Comparison of ENCODE assay signal across 10 cellular contexts in genomic region chr12:121767525-121768016, GRCh38. TPM values are rescaled to one million over a fixed set of nuclear protein-coding genes. Genes with fewer than 3 reads are reported as not detected.
DNase-seq lines count a peak whose midpoint lies in the region; ATAC-seq, FAIRE-seq and TF ChIP-seq lines count a peak whose summit lies in the region.
"Had no signal": no experiment of that assay in that cellular context is flagged by ENCODE, and none has a peak within 500 bp of the region (broad histone marks: within the 10 kb centered on the region; RNA-seq: fewer than 3 reads in every experiment).

No MANE protein-coding gene starts in this region.

- H3K4me3 ChIP-seq in BLaER1 treated with 17β-estradiol and CSF1 and Interleukin-3, amounts not matched to agents 10 nM and 100 nM, result no peak overlapping the region
- peak overlapping the region; percentile 13 for H3K4me3 ChIP-seq in fibroblast of the aortic adventitia (ENCODE audit: low read depth, low read length)
- H3K4me3 ChIP-seq: breast epithelium had no signal

- H3K4me2 ChIP-seq in BLaER1 treated with 17β-estradiol and CSF1 and Interleukin-3, amounts not matched to agents 10 nM and 100 nM, result peak overlapping the region; percentile 15 to 79 (median 61); a peak in 20 of 22 replicates

- H4K20me1 ChIP-seq in BLaER1 treated with 17β-estradiol and CSF1 and Interleukin-3, amounts not matched to agents 10 nM and 100 nM, result no peaks in the 10 kb centered on the region; a peak in 2 of 22 replicates

- DNase-seq in NCI-H82 (lab: John Stamatoyannopoulos, UW) (peak; percentile 81), fibroblast of the aortic adventitia (ENCODE audit: low read depth) (peak; percentile 86), pons (ENCODE audit: low spot score) (peak; percentile 79), RCC 7860 (ENCODE audit: low spot score) (no peak), NCI-H748 (lab: John Stamatoyannopoulos, UW; ENCODE audit: unreplicated experiment) (no peak)
- DNase-seq: COR-L47 had no signal

- H3K27me3 ChIP-seq in BLaER1 treated with 17β-estradiol and CSF1 and Interleukin-3, amounts not matched to agents 10 nM and 100 nM, result no peaks in the 10 kb centered on the region
- H3K27me3 ChIP-seq: breast epithelium had no signal

- H3K36me3 ChIP-seq in BLaER1 treated with 17β-estradiol and CSF1 and Interleukin-3, amounts not matched to agents 10 nM and 100 nM, result peaks cover 0 to 31% (median 10%) of the 10 kb centered on the region in 11 experiments; a peak in 8 of 22 replicates
- H3K36me3 ChIP-seq: breast epithelium had no signal

- FAIRE-seq in RCC 7860 (lab: Jason Lieb, UNC), result no peak

- H3K27ac ChIP-seq in BLaER1 treated with 17β-estradiol and CSF1 and Interleukin-3, amounts not matched to agents 10 nM and 100 nM, result peak overlapping the region in 7 of 11 experiments; percentile 7 to 70 (median 50); a peak in 10 of 22 replicates

- peak overlapping the region in 8 of 11 experiments; percentile 14 to 62 (median 32); a peak in 12 of 22 replicates for H3K9ac ChIP-seq in BLaER1 treated with 17β-estradiol and CSF1 and Interleukin-3, amounts not matched to agents 10 nM and 100 nM

- peaks cover 12 to 65% (median 55%) of the 10 kb centered on the region in 10 experiments; a peak in 19 of 20 replicates for H3K4me1 ChIP-seq in BLaER1 treated with 17β-estradiol and CSF1 and Interleukin-3, amounts not matched to agents 10 nM and 100 nM

- TF ChIP-seq CTCF in fibroblast of the aortic adventitia (IDR thresholded peaks at IDR 0.05; ENCODE audit: insufficient read depth, low read length), result no peak

- ATAC-seq in HG03520 (IDR thresholded peaks at IDR 0.05; ENCODE audit: unreplicated experiment) (no peak), GM19023 (IDR thresholded peaks at IDR 0.05; ENCODE audit: unreplicated experiment) (no peak)

- no peaks in the 10 kb centered on the region for H3K9me3 ChIP-seq in BLaER1 treated with 17β-estradiol and CSF1 and Interleukin-3, amounts not matched to agents 10 nM and 100 nM (replicated peaks in 1 of 11)
- H3K9me3 ChIP-seq: breast epithelium had no signal

RNA-seq across cellular contexts. Expression of gene RHOF, which starts 25.9 kb away (rescaled TPM):
- 10.9 and 13.1 TPM in 2 replicates for total RNA-seq in fibroblast of the aortic adventitia (ENCODE audit: low replicate concordance)

RNA-seq across cellular contexts. Expression of gene SETD1B, which starts 36.2 kb away (rescaled TPM):
- 5.0 and 6.1 TPM in 2 replicates for total RNA-seq in fibroblast of the aortic adventitia (ENCODE audit: low replicate concordance)

RNA-seq across cellular contexts. Expression of gene TMEM120B, which starts 55.0 kb away (rescaled TPM):
- 3.4 and 8.0 TPM in 2 replicates for total RNA-seq in fibroblast of the aortic adventitia (ENCODE audit: low replicate concordance)

Comparison
In these comparisons a context has a peak if more than half of its experiments do, and no peak if none do; other contexts are left out.
1. DNase-seq: peak in NCI-H82 (single experiment), fibroblast of the aortic adventitia (single experiment) and pons (single experiment); none in RCC 7860 (single experiment) and NCI-H748 (single experiment).